ENCODE assay signal across 1 cellular context in genomic region chr2:223626713-223627112, GRCh38.
TF ChIP-seq lines count a peak whose summit lies in the region.

No MANE protein-coding gene starts in this region.

TF ChIP-seq in GM23338, 12 proteins besides CTCF, POLR2A, EP300 and RAD21:
- TF ChIP-seq REST (IDR thresholded peaks at IDR 0.05; ENCODE audit: unreplicated experiment): no peak
- TF ChIP-seq JUNB (IDR thresholded peaks at IDR 0.05; ENCODE audit: unreplicated experiment): no peak
- no peak for TF ChIP-seq CREB1 (CRISPR knock-in tag; IDR thresholded peaks at IDR 0.05; ENCODE audit: low read depth)
- no peak for TF ChIP-seq ZNF462 (CRISPR knock-in tag; IDR thresholded peaks at IDR 0.05)
- no peak for TF ChIP-seq ZNF114 (CRISPR knock-in tag; IDR thresholded peaks at IDR 0.05)
- TF ChIP-seq ETS1 (IDR thresholded peaks at IDR 0.05): no peak
- no peak for TF ChIP-seq NANOG (IDR thresholded peaks at IDR 0.05; ENCODE audit: borderline replicate concordance)
- TF ChIP-seq POLR2AphosphoS5 (IDR thresholded peaks at IDR 0.05; ENCODE audit: low read depth): no peak
- no peak for TF ChIP-seq STAT1 (IDR thresholded peaks at IDR 0.05; ENCODE audit: unreplicated experiment)
- no peak for TF ChIP-seq ZNF331 (CRISPR knock-in tag; IDR thresholded peaks at IDR 0.05; ENCODE audit: low read depth)
- TF ChIP-seq EZH2 (IDR thresholded peaks at IDR 0.05; ENCODE audit: low read depth, unreplicated experiment): no peak
- TF ChIP-seq EZH2phosphoT487 (IDR thresholded peaks at IDR 0.05; ENCODE audit: unreplicated experiment): no peak
